Comparison of ENCODE assay signal across 14 cellular contexts in genomic region chr17:1182831-1183578, GRCh38.
A peak's percentile ranks its signal among the peaks of the same experiment; 100 is the strongest.
DNase-seq lines count a peak whose midpoint lies in the region; ATAC-seq and TF ChIP-seq lines count a peak whose summit lies in the region.
"Had no signal": no experiment of that assay in that cellular context is flagged by ENCODE, and none has a peak within 500 bp of the region (broad histone marks: within the 10 kb centered on the region; RNA-seq: fewer than 3 reads in every experiment).

No MANE protein-coding gene starts in this region.

- TF ChIP-seq CTCF in GM06990 (IDR thresholded peaks at IDR 0.05; ENCODE audit: insufficient read depth, low read length, poor library complexity, severe bottlenecking), result no peak
- TF ChIP-seq CTCF in OCI-LY1 (IDR thresholded peaks at IDR 0.05; ENCODE audit: low read length), result no peak

- H3K9ac ChIP-seq in OCI-LY1 (ENCODE audit: low read length), result peak overlapping the region; percentile 47; the same call in 1 of the 2 replicates

- H3K79me2 ChIP-seq in OCI-LY1 (ENCODE audit: insufficient read depth, low read length), result 0 out of 2 replicates have a peak, but pooled peaks cover 3% of the 10 kb centered on the region

- peak; percentile 12 for ATAC-seq in GM21529 (IDR thresholded peaks at IDR 0.05; ENCODE audit: unreplicated experiment)
- no peak for ATAC-seq in memory B cell (ENCODE audit: low read depth)

- H3K36me3 ChIP-seq in GM06990 (ENCODE audit: control insufficient read depth, insufficient read depth, low read length), result no peaks in the 10 kb centered on the region; the same call in 1 of the 2 replicates
- H3K36me3 ChIP-seq in OCI-LY1 (ENCODE audit: insufficient read depth, low read length), result no peaks in the 10 kb centered on the region
- H3K36me3 ChIP-seq: colonic mucosa had no signal

- H3K27me3 ChIP-seq in GM06990 (replicated peaks; ENCODE audit: control insufficient read depth, insufficient read depth, low read length) (no peaks in the 10 kb centered on the region), OCI-LY1 (ENCODE audit: insufficient read depth, low read length) (no peaks in the 10 kb centered on the region)
- H3K27me3 ChIP-seq: colonic mucosa had no signal

- H3F3A ChIP-seq in OCI-LY1 (ENCODE audit: insufficient read depth, low read length), result no peaks in the 10 kb centered on the region

- peaks cover 34% of the 10 kb centered on the region for H3K4me1 Mint-ChIP-seq in memory B cell

- DNase-seq in GM06990 (ENCODE audit: extremely low read depth, insufficient read length) (peak; percentile 58), memory B cell (ENCODE audit: low spot score in 2 of 2) (peak in 1 of 2 donors; percentile 28), amniotic stem cell (lab: John Stamatoyannopoulos, UW) (no peak), HuH-7.5 (ENCODE audit: low spot score) (no peak), anterior cingulate cortex (lab: John Stamatoyannopoulos, UW) (no peak), caudate nucleus (lab: John Stamatoyannopoulos, UW) (no peak)
- DNase-seq: activated T-cell treated with anti-CD3 and anti-CD28 coated beads, Interleukin-2, amount 50 U/mL, for 4 hours; colonic mucosa; COR-L47; foreskin melanocyte; mammary epithelial cell; NCI-H510A treated with DMSO at 0.1 percent for 48 hours had no signal

- peaks cover 2% of the 10 kb centered on the region for H3K27me3 Mint-ChIP-seq in memory B cell

- H3K36me3 Mint-ChIP-seq in memory B cell, result peaks cover 3% of the 10 kb centered on the region

- peak overlapping the region; percentile 91 for H3K27ac ChIP-seq in OCI-LY1 (ENCODE audit: low read depth, low read length, poor library complexity, severe bottlenecking)
- no peak overlapping the region for H3K27ac ChIP-seq in caudate nucleus (ENCODE audit: low read depth, low read length)
- H3K27ac ChIP-seq: colonic mucosa had no signal

- peak overlapping the region; percentile 81 for H3K4me3 Mint-ChIP-seq in memory B cell
- H3K4me3 Mint-ChIP-seq: activated T-cell treated with anti-CD3 and anti-CD28 coated beads, Interleukin-2, amount 50 U/mL, for 4 hours had no signal

- no peaks in the 10 kb centered on the region for H3K9me3 Mint-ChIP-seq in memory B cell
- H3K9me3 Mint-ChIP-seq: activated T-cell treated with anti-CD3 and anti-CD28 coated beads, Interleukin-2, amount 50 U/mL, for 4 hours had no signal

- no peak overlapping the region for H2AFZ ChIP-seq in OCI-LY1 (ENCODE audit: low read length)

- H3K27ac Mint-ChIP-seq in memory B cell, result peak overlapping the region; percentile 98

- H3K4me3 ChIP-seq in GM06990 (replicated peaks; ENCODE audit: low read depth, low read length), result peak overlapping the region; percentile 29
- H3K4me3 ChIP-seq in OCI-LY1 (ENCODE audit: low read depth, low read length, poor library complexity, severe bottlenecking), result peak overlapping the region; percentile 32
- H3K4me3 ChIP-seq: colonic mucosa had no signal

- peak overlapping the region; percentile 47 for H3K4me2 ChIP-seq in OCI-LY1 (ENCODE audit: low read length)

- no peaks in the 10 kb centered on the region for H4K20me1 ChIP-seq in OCI-LY1 (ENCODE audit: insufficient read depth, low read length)

- H3K4me1 ChIP-seq in OCI-LY1 (ENCODE audit: insufficient read depth, low read length, severe bottlenecking), result peaks cover 75% of the 10 kb centered on the region
- H3K4me1 ChIP-seq: colonic mucosa had no signal

- H3K9me2 ChIP-seq in OCI-LY1 (ENCODE audit: low read depth, low read length), result no peaks in the 10 kb centered on the region

- H3K9me3 ChIP-seq in OCI-LY1 (ENCODE audit: low read length), result no peaks in the 10 kb centered on the region
- H3K9me3 ChIP-seq: colonic mucosa had no signal
